ENCODE assay signal across 8 cellular contexts in the genomic region with DNA sequence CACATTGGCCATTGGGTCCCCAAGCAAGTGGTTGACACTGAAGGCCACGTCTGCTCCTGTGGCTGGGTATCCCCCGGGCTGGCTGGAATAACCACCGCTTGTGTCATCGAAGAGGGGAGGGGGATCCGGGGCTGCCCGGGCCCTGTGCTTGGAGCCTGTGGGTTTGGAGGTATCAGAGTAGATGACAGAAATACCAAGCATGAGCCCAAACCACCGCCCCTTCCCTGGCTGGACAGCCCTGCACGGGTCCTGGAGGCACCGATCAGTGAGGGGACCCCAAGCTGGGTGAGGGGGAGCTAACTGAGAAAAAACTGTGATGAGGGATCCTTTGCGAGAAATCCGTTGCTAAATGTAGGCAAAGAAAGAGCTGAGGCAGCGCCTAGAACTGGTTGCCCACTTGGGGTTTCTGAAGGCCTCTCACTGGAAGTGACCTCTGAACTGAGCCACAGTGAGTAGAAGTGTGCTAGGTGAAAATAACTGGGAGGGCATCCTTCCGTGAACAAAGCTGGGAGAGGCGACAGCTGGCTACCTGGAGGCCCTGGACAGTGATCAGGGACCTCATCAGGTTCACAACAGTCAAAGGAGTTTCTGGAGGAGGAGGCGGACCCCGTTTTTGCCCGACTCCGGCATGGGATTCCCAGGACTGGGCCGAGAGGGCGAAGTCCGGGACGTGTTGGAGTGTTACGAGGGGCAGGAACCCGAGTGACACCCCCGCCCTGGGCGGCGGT. TPM values are rescaled to one million over a fixed set of nuclear protein-coding genes. Genes with fewer than 3 reads are reported as not detected.
DNase-seq lines count a peak whose midpoint lies in the region; TF ChIP-seq lines count a peak whose summit lies in the region.

No MANE protein-coding gene starts in this region.

- no peak for TF ChIP-seq CTCF in KMS-11 (conservative IDR thresholded peaks at IDR 0.05; ENCODE audit: low read depth, low read length)
- TF ChIP-seq CTCF in cardiac fibroblast (IDR thresholded peaks at IDR 0.05; ENCODE audit: low read depth, low read length) = no peak

- no peak overlapping the region for H3K4me3 ChIP-seq in KMS-11 (IDR thresholded peaks at IDR 0.05; ENCODE audit: insufficient read depth, low read depth, low read length)
- peak overlapping the region; percentile 78 to 85 for H3K4me3 ChIP-seq in cardiac fibroblast (replicated peaks in 1 of 2; ENCODE audit: low read depth in 2 of 2, low read length in 2 of 2)
- H3K4me3 ChIP-seq in mesodermal cell (ENCODE audit: extremely low read depth, insufficient read depth, low read length, poor library complexity, severe bottlenecking) = peak overlapping the region; percentile 86

- no peaks in the 10 kb centered on the region for H3K9me3 ChIP-seq in mesodermal cell (ENCODE audit: control insufficient read depth, low read length)

- WGBS in mesodermal cell (ENCODE audit: insufficient coverage in 2 of 2), 2 experiments = 13 to 21% methylated on average over 12 to 22 of the region's 27 CpGs

- H3K27ac ChIP-seq in KMS-11 (peak overlapping the region; percentile 64), mesodermal cell (ENCODE audit: low read depth, low read length, severe bottlenecking) (peak overlapping the region; percentile 99)

- H3K79me2 ChIP-seq in KMS-11 (ENCODE audit: insufficient read depth, low read depth) = peaks cover 8% of the 10 kb centered on the region; the same call in 1 of the 2 replicates

- H3K9ac ChIP-seq in KMS-11 = peak overlapping the region; percentile 88

- H2AFZ ChIP-seq in KMS-11 (ENCODE audit: low read depth) = peak overlapping the region; percentile 55

- peaks cover 5% of the 10 kb centered on the region; the same call in 1 of the 2 replicates for H3K27me3 ChIP-seq in KMS-11 (ENCODE audit: insufficient read depth, low read depth)

- H3K4me2 ChIP-seq in KMS-11 = peak overlapping the region; percentile 82

- DNase-seq in GM03348 (ENCODE audit: low spot score) = peak; percentile 24
- peak in 1 of 2 donors; percentile 33 for DNase-seq in cardiac fibroblast (ENCODE audit: low read depth in 2 of 2)
- DNase-seq in NCI-H524 (lab: John Stamatoyannopoulos, UW) = no peak
- DNase-seq in ecto neural progenitor cell (ENCODE audit: low spot score) = no peak
- no peak for DNase-seq in NCI-H2227 treated with DMSO at 0.1 percent for 48 hours (lab: John Stamatoyannopoulos, UW)
- DNase-seq in CD1c-positive myeloid dendritic cell (ENCODE audit: extremely low spot score) = no peak

- H4K20me1 ChIP-seq in KMS-11 (ENCODE audit: insufficient read depth) = no peaks in the 10 kb centered on the region

- H3K4me1 ChIP-seq in KMS-11 (ENCODE audit: low read depth, poor library complexity, severe bottlenecking) (peaks cover 16% of the 10 kb centered on the region), mesodermal cell (ENCODE audit: control insufficient read depth, insufficient read depth, low read length, poor library complexity, severe bottlenecking) (peaks cover 13% of the 10 kb centered on the region)

- H3K36me3 ChIP-seq in KMS-11 (ENCODE audit: insufficient read depth) (no peaks in the 10 kb centered on the region), mesodermal cell (ENCODE audit: control insufficient read depth, insufficient read depth, low read length) (peaks cover 26% of the 10 kb centered on the region)

RNA-seq across cellular contexts. Expression of gene YIF1A, which starts 0.6 kb away (rescaled TPM):
- polyA plus RNA-seq in mesodermal cell (2013, experiment 1 of 2) = 114 TPM
- 86.6 TPM for polyA plus RNA-seq in mesodermal cell (2013, experiment 2 of 2)

RNA-seq across cellular contexts. Expression of gene TMEM151A, which starts 3.4 kb away (rescaled TPM):
- 0.26 TPM for polyA plus RNA-seq in mesodermal cell (2013, experiment 1 of 2)
- polyA plus RNA-seq in mesodermal cell (2013, experiment 2 of 2) = 0.30 TPM

RNA-seq across cellular contexts. Expression of gene CNIH2, which starts 10.3 kb away (rescaled TPM):
- polyA plus RNA-seq in mesodermal cell (2013, experiment 1 of 2) = 17.0 TPM
- 12.7 TPM for polyA plus RNA-seq in mesodermal cell (2013, experiment 2 of 2)

RNA-seq across cellular contexts. Expression of gene RAB1B, which starts 19.9 kb away (rescaled TPM):
- 167 TPM for polyA plus RNA-seq in mesodermal cell (2013, experiment 1 of 2)
- 137 TPM for polyA plus RNA-seq in mesodermal cell (2013, experiment 2 of 2)

RNA-seq across cellular contexts. Expression of gene CD248, which starts 28.5 kb away (rescaled TPM):
- polyA plus RNA-seq in mesodermal cell (2013, experiment 1 of 2) = 40.0 TPM
- 37.8 TPM for polyA plus RNA-seq in mesodermal cell (2013, experiment 2 of 2)
